In genomic region chr20:32522775-32523612, GRCh38 we compare ENCODE assay signal across 12 cellular contexts.
DNase-seq lines count a peak whose midpoint lies in the region; ATAC-seq and TF ChIP-seq lines count a peak whose summit lies in the region.
"Had no signal": no experiment of that assay in that cellular context is flagged by ENCODE, and none has a peak within 500 bp of the region (broad histone marks: within the 10 kb centered on the region; RNA-seq: fewer than 3 reads in every experiment).

No MANE protein-coding gene starts in this region.

- no peaks in the 10 kb centered on the region for H3K27me3 ChIP-seq in brain microvascular endothelial cell (replicated peaks)
- peaks cover 0 to 2% (median 2%) of the 10 kb centered on the region in 3 donors for H3K27me3 ChIP-seq in gastrocnemius medialis
- H3K27me3 ChIP-seq: ascending aorta had no signal

- H3K36me3 ChIP-seq in brain microvascular endothelial cell (replicated peaks) (peaks cover 2% of the 10 kb centered on the region), gastrocnemius medialis (no peaks in the 10 kb centered on the region)
- H3K36me3 ChIP-seq: ascending aorta, thoracic aorta had no signal

- ATAC-seq in stimulated activated memory B cell treated with anti-CD40 and anti-IgM and Interleukin-4, amounts not matched to agents 10 μg/mL and 1 μg/mL and 100 μg/mL, for 72 hours, result peak; percentile 76
- ATAC-seq in GM21381 (IDR thresholded peaks at IDR 0.05; ENCODE audit: unreplicated experiment) (no peak), gastrocnemius medialis (no peak)

- intact Hi-C loops in gastrocnemius medialis (cut with DNase I; ENCODE audit: low total_unique reads), result no loop called here

- H3K27me3 Mint-ChIP-seq in activated T-cell treated with anti-CD3 and anti-CD28 coated beads, Interleukin-2, amount 50 U/mL, for 24 hours, result no peaks in the 10 kb centered on the region
- H3K27me3 Mint-ChIP-seq in stimulated activated memory B cell treated with anti-CD40 and anti-IgM and Interleukin-4, amounts not matched to agents 10 μg/mL and 1 μg/mL and 100 μg/mL, for 72 hours, result no peaks in the 10 kb centered on the region

- TF ChIP-seq POLR2A in gastrocnemius medialis (IDR thresholded peaks at IDR 0.05), result no peak

- no peaks in the 10 kb centered on the region for H3K9me3 Mint-ChIP-seq in activated T-cell treated with anti-CD3 and anti-CD28 coated beads, Interleukin-2, amount 50 U/mL, for 24 hours
- H3K9me3 Mint-ChIP-seq in stimulated activated memory B cell treated with anti-CD40 and anti-IgM and Interleukin-4, amounts not matched to agents 10 μg/mL and 1 μg/mL and 100 μg/mL, for 72 hours, result no peaks in the 10 kb centered on the region

- in situ Hi-C loops in brain microvascular endothelial cell (cut with HindIII; ENCODE audit: low pct_ligation_motif_present, low sequenced_read_pairs), result no loop called here
- in situ Hi-C loops in gastrocnemius medialis (cut with MboI; ENCODE audit: low sequenced_read_pairs in 4 of 4), result no loop called here

- no peak for DNase-seq in activated T-cell treated with anti-CD3 and anti-CD28 coated beads, Interleukin-2, amount 50 U/mL, for 24 hours
- no peak for DNase-seq in activated T-cell treated with anti-CD3 and anti-CD28 coated beads for 4 hours
- peak; percentile 32 for DNase-seq in NCI-H2107 treated with DMSO at 0.1 percent for 48 hours (lab: John Stamatoyannopoulos, UW; ENCODE audit: unreplicated experiment)
- peak; percentile 14 for DNase-seq in brain microvascular endothelial cell
- no peak for DNase-seq in iPS-NIHi7 (ENCODE audit: extremely low spot score)
- DNase-seq in gastrocnemius medialis, result no peak
- DNase-seq: NCI-H1694; stimulated activated CD4-positive, alpha-beta T cell treated with anti-CD3 and anti-CD28 coated beads, Interleukin-15, amount 100 ng/mL, for 24 hours had no signal

- no peak overlapping the region for H3K4me3 Mint-ChIP-seq in activated T-cell treated with anti-CD3 and anti-CD28 coated beads, Interleukin-2, amount 50 U/mL, for 24 hours
- no peak overlapping the region for H3K4me3 Mint-ChIP-seq in stimulated activated memory B cell treated with anti-CD40 and anti-IgM and Interleukin-4, amounts not matched to agents 10 μg/mL and 1 μg/mL and 100 μg/mL, for 72 hours

- no peak overlapping the region for H3K27ac ChIP-seq in brain microvascular endothelial cell
- no peak overlapping the region for H3K27ac ChIP-seq in gastrocnemius medialis
- H3K27ac ChIP-seq: ascending aorta, thoracic aorta had no signal

- H3K4me3 ChIP-seq in brain microvascular endothelial cell (ENCODE audit: low read depth, low read length), result no peak overlapping the region
- H3K4me3 ChIP-seq in gastrocnemius medialis, result no peak overlapping the region
- H3K4me3 ChIP-seq: ascending aorta, thoracic aorta had no signal

- H3K9me3 ChIP-seq in gastrocnemius medialis, result no peaks in the 10 kb centered on the region
- H3K9me3 ChIP-seq: ascending aorta, thoracic aorta had no signal

- no peaks in the 10 kb centered on the region for H3K4me1 ChIP-seq in gastrocnemius medialis
- H3K4me1 ChIP-seq: ascending aorta had no signal

- peaks cover 13% of the 10 kb centered on the region for H3K36me3 Mint-ChIP-seq in activated T-cell treated with anti-CD3 and anti-CD28 coated beads, Interleukin-2, amount 50 U/mL, for 24 hours (ENCODE audit: low read depth)
- peaks cover 11% of the 10 kb centered on the region for H3K36me3 Mint-ChIP-seq in stimulated activated memory B cell treated with anti-CD40 and anti-IgM and Interleukin-4, amounts not matched to agents 10 μg/mL and 1 μg/mL and 100 μg/mL, for 72 hours

- peak overlapping the region; percentile 77 for H3K27ac Mint-ChIP-seq in activated T-cell treated with anti-CD3 and anti-CD28 coated beads, Interleukin-2, amount 50 U/mL, for 24 hours
- peak overlapping the region; percentile 72 for H3K27ac Mint-ChIP-seq in stimulated activated memory B cell treated with anti-CD40 and anti-IgM and Interleukin-4, amounts not matched to agents 10 μg/mL and 1 μg/mL and 100 μg/mL, for 72 hours

- H3K4me1 Mint-ChIP-seq in activated T-cell treated with anti-CD3 and anti-CD28 coated beads, Interleukin-2, amount 50 U/mL, for 24 hours (ENCODE audit: low read depth), result peaks cover 64% of the 10 kb centered on the region
- H3K4me1 Mint-ChIP-seq in stimulated activated memory B cell treated with anti-CD40 and anti-IgM and Interleukin-4, amounts not matched to agents 10 μg/mL and 1 μg/mL and 100 μg/mL, for 72 hours, result peaks cover 63% of the 10 kb centered on the region

- TF ChIP-seq CTCF in brain microvascular endothelial cell (IDR thresholded peaks at IDR 0.05; ENCODE audit: low read depth, low read length, missing control alignments) (no peak), gastrocnemius medialis (IDR thresholded peaks at IDR 0.05 in 4 of 5, conservative IDR thresholded peaks at IDR 0.05 in 1 of 5) (no peak)

Comparison
In these comparisons a context has a peak if more than half of its experiments do, and no peak if none do; other contexts are left out.
1. DNase-seq: peak in NCI-H2107 treated with DMSO at 0.1 percent for 48 hours (single experiment) and brain microvascular endothelial cell (single experiment); none in activated T-cell treated with anti-CD3 and anti-CD28 coated beads, Interleukin-2, amount 50 U/mL, for 24 hours (single experiment), activated T-cell treated with anti-CD3 and anti-CD28 coated beads for 4 hours (single experiment), iPS-NIHi7 (single experiment) and gastrocnemius medialis (0 of 2).